In the genomic region with DNA sequence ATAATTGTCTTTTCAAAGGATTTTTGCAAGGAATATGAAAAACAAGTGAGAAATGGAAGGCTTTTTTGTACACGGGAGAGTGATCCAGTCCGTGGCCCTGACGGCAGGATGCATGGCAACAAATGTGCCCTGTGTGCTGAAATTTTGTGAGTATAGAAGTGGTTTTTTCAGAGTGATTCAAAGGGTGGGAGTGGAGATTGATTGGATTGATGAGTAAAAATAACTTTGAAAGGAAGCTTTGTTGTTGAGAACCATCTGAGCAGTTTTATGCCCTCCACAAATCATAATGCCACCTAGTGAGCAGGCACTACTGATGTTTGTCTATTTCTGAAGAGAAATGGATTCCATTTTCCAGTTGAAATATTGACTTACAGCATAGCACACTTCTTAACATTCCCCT, we compare ENCODE assay signal across 19 cellular contexts. TPM values are rescaled to one million over a fixed set of nuclear protein-coding genes. Genes with fewer than 3 reads are reported as not detected.
"Had no signal": no experiment of that assay in that cellular context is flagged by ENCODE, and none has a peak within 500 bp of the region (broad histone marks: within the 10 kb centered on the region; RNA-seq: fewer than 3 reads in every experiment).

No MANE protein-coding gene starts in this region.

- H3K4me1 ChIP-seq: SJSA1 had no signal

- H3K4me3 ChIP-seq: SJSA1 had no signal

- DNase-seq: KBM-7, NCI-H1092, NCI-H1105 treated with DMSO at 0.1 percent for 48 hours, NCI-H1417 treated with DMSO at 0.1 percent for 48 hours, NCI-H146, NCI-H1694 treated with DMSO at 0.1 percent for 48 hours, NCI-H1930, NCI-H2081, NCI-H2107, NCI-H2227 treated with DMSO at 0.1 percent for 48 hours, NCI-H526 treated with DMSO at 0.1 percent for 48 hours, NCI-H774, Right ventricle myocardium superior, RPMI8226, SIG-M5, SK-N-SH had no signal

- H3K27ac ChIP-seq: SJSA1 had no signal

- H3K36me3 ChIP-seq: SJSA1 had no signal

- H3K9me3 ChIP-seq: SJSA1, SK-N-SH had no signal

RNA-seq across cellular contexts. Expression of a gene that starts 30.6 kb away (rescaled TPM):
- total RNA-seq: LHCN-M2, NCI-H460, SJSA1 had no signal
